Comparison of ENCODE assay signal across 16 cellular contexts in the genomic region with DNA sequence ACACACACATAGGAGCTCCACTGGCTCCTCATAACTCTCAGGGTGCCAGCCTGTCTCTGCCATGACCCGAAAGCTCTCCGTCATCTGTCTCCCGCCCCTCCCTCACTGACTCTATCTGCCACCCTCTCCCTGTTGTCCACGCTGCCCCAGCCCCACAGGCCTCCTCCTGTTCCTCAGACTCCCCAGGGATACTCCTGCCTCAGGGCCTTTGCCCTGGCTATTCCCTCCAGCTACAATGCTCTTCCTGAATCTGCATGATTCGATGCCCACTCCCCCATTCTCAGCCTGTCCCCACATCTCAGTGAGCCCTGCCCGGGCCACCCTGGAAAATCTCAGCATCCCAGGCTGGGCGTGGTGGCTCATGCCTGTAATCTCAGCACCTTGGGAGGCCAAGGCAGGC. TPM values are rescaled to one million over a fixed set of nuclear protein-coding genes. Genes with fewer than 3 reads are reported as not detected.
DNase-seq lines count a peak whose midpoint lies in the region; ATAC-seq and TF ChIP-seq lines count a peak whose summit lies in the region.
"Had no signal": no experiment of that assay in that cellular context is flagged by ENCODE, and none has a peak within 500 bp of the region (broad histone marks: within the 10 kb centered on the region; RNA-seq: fewer than 3 reads in every experiment).

No MANE protein-coding gene starts in this region.

- no peaks in the 10 kb centered on the region for H3K79me1 ChIP-seq in IMR-90 (ENCODE audit: low read depth in 1 of 2, low read length in 2 of 2)

- TF ChIP-seq CTCF in IMR-90 (conservative IDR thresholded peaks at IDR 0.05; ENCODE audit: low read depth, low read length), result no peak
- no peak for TF ChIP-seq CTCF in osteocyte (IDR thresholded peaks at IDR 0.05)

- no peaks in the 10 kb centered on the region for H3K9me3 Mint-ChIP-seq in osteocyte (ENCODE audit: unreplicated experiment)
- H3K9me3 Mint-ChIP-seq: CD4-positive, alpha-beta memory T cell; GM23338; H9 had no signal

- in situ Hi-C loops in IMR-90 (cut with MboI; ENCODE audit: low sequenced_read_pairs), result loop anchor here (10.0 kb wide), 1 partner anchor 169 kb away; no protein-coding TSS in a partner anchor

- ATAC-seq in IMR-90 (ENCODE audit: low read depth), result no peak
- ATAC-seq in esophagus mucosa, result peak; percentile 10
- ATAC-seq in HG02885 (IDR thresholded peaks at IDR 0.05; ENCODE audit: poor library complexity, unreplicated experiment), result no peak
- ATAC-seq: GM23338, HCT116 had no signal

- H3K4me1 Mint-ChIP-seq in osteocyte (ENCODE audit: unreplicated experiment), result peaks cover 21% of the 10 kb centered on the region

- no peak overlapping the region for H4K8ac ChIP-seq in IMR-90 (ENCODE audit: low read depth in 2 of 2, low read length in 2 of 2)

- H3K27me3 Mint-ChIP-seq in osteocyte (ENCODE audit: unreplicated experiment), result no peaks in the 10 kb centered on the region

- H3K18ac ChIP-seq in IMR-90 (ENCODE audit: low read depth, low read length), result no peak overlapping the region

- no TSS peak for BruUV-seq in IMR-90 (replicated peaks; lab: Mats Ljungman, UMichigan)

- no peak overlapping the region for H3K14ac ChIP-seq in IMR-90 (replicated peaks; ENCODE audit: low read depth, low read length)

- H3K9me3 ChIP-seq in IMR-90 (ENCODE audit: control insufficient read depth, insufficient read depth, low read length), result no peaks in the 10 kb centered on the region

- no peak overlapping the region for H3K4me3 ChIP-seq in IMR-90 (ENCODE audit: insufficient read depth, low read depth, low read length)
- H3K4me3 ChIP-seq: GM23338 had no signal

- H2AK9ac ChIP-seq in IMR-90 (replicated peaks; ENCODE audit: low read depth, low read length, poor library complexity), result no peak overlapping the region

- CTCF ChIA-PET in IMR-90 (lab: Yijun Ruan, JAX), result interaction anchor here (1.5 kb wide), 1 partner anchor 17 kb away, joined by 4 read pairs; no protein-coding TSS in a partner anchor

- H3K23ac ChIP-seq in IMR-90 (ENCODE audit: low read depth, low read length), result no peak overlapping the region

- H3K4me1 ChIP-seq in IMR-90 (ENCODE audit: control insufficient read depth, insufficient read depth, low read length), result peaks cover 9% of the 10 kb centered on the region

- no peaks in the 10 kb centered on the region for H3K36me3 ChIP-seq in IMR-90 (ENCODE audit: control insufficient read depth, insufficient read depth, low read length)

- H2BK20ac ChIP-seq in IMR-90 (ENCODE audit: low read depth, low read length), result peak overlapping the region; percentile 91

- dilution Hi-C loops in IMR-90 (cut with HindIII; ENCODE audit: low sequenced_read_pairs, unreplicated experiment), result no loop called here

- H3K4me2 ChIP-seq in IMR-90 (ENCODE audit: low read depth, low read length), result no peak overlapping the region
- H3K4me2 ChIP-seq: GM23338 had no signal

- intact Hi-C loops in IMR-90 (cut with micrococcal nuclease), result loop anchor here (10.0 kb wide), 1 partner anchor 309 kb away; no protein-coding TSS in a partner anchor

- peak overlapping the region; percentile 64; the same call in 1 of the 2 replicates for H3K4ac ChIP-seq in IMR-90 (ENCODE audit: low read depth, low read length)

- H3K27ac Mint-ChIP-seq in osteocyte (ENCODE audit: unreplicated experiment), result peak overlapping the region; percentile 44
- H3K27ac Mint-ChIP-seq: CD4-positive, alpha-beta memory T cell; GM23338; H9 had no signal

- peaks cover 18% of the 10 kb centered on the region; the same call in 1 of the 2 replicates for H3K9me1 ChIP-seq in IMR-90 (ENCODE audit: insufficient read depth, low read length)

- no peak overlapping the region for H4K5ac ChIP-seq in IMR-90 (ENCODE audit: low read depth, low read length)

- H2AFZ ChIP-seq in IMR-90 (replicated peaks; ENCODE audit: low read length, poor library complexity), result no peak overlapping the region
- H2AFZ ChIP-seq: GM23338 had no signal

- DNase-seq in IMR-90 (no peak), osteocyte (ENCODE audit: extremely low spot score, unreplicated experiment) (no peak), activated gamma-delta T cell treated with Interleukin-2 at 50 U/mL for 16 hours (no peak)
- DNase-seq in activated effector memory CD4-positive, alpha-beta T cell treated with Interleukin-2 at 50 U/mL for 16 hours, result no peak
- DNase-seq: C1 segment of cervical spinal cord; Calu3; CD4-positive, alpha-beta memory T cell; COR-L47; DMS53; DMS79 treated with DMSO at 0.1 percent for 48 hours; GF-D8; H9 had no signal

- TF ChIP-seq POLR2A in IMR-90 (IDR thresholded peaks at IDR 0.05; ENCODE audit: low read depth, low read length), result no peak

- WGBS in IMR-90 (ENCODE audit: extremely low coverage in 2 of 2, insufficient read length in 1 of 2), 2 experiments, result 96% methylated on average over 4 of the region's 7 CpGs; no CpG with 5 or more reads in 1 of the 2 experiments

- peak overlapping the region; percentile 96; the same call in 1 of the 2 replicates for H2AK5ac ChIP-seq in IMR-90 (ENCODE audit: low read depth, low read length)

- H3K36me3 Mint-ChIP-seq in osteocyte (ENCODE audit: unreplicated experiment), result no peaks in the 10 kb centered on the region
- H3K36me3 Mint-ChIP-seq: CD4-positive, alpha-beta memory T cell had no signal

- no peak overlapping the region for H2BK5ac ChIP-seq in IMR-90 (ENCODE audit: low read depth, low read length, poor library complexity, severe bottlenecking)

- H3K4me3 Mint-ChIP-seq in osteocyte (ENCODE audit: unreplicated experiment), result no peak overlapping the region
- H3K4me3 Mint-ChIP-seq: CD4-positive, alpha-beta memory T cell; GM23338; H9 had no signal

- H2BK120ac ChIP-seq in IMR-90 (ENCODE audit: low read depth, low read length), result peak overlapping the region; percentile 60; the same call in 1 of the 2 replicates

- POLR2A ChIA-PET in IMR-90 (lab: Charles Lee; ENCODE audit: unreplicated experiment), result no interaction called here

- H4K20me1 ChIP-seq in IMR-90 (ENCODE audit: insufficient read depth, low read length), result no peaks in the 10 kb centered on the region

- H3K27ac ChIP-seq in IMR-90 (ENCODE audit: insufficient read depth, low read length), result no peak overlapping the region

- peak overlapping the region; percentile 89; the same call in 1 of the 3 replicates for H2BK15ac ChIP-seq in IMR-90 (ENCODE audit: low read depth, low read length)

- peaks cover 3% of the 10 kb centered on the region; the same call in 1 of the 2 replicates for H3K27me3 ChIP-seq in IMR-90 (ENCODE audit: control insufficient read depth, insufficient read depth, low read length)

- H3K9ac ChIP-seq in IMR-90 (ENCODE audit: low read depth, low read length), result no peak overlapping the region

- no peak overlapping the region for H3K56ac ChIP-seq in IMR-90 (ENCODE audit: extremely low read depth, insufficient read depth, low read length)

- no peak for TF ChIP-seq RAD21 in IMR-90 (IDR thresholded peaks at IDR 0.05; ENCODE audit: low read length)

- no peak overlapping the region; the same call in 1 of the 2 replicates for H4K91ac ChIP-seq in IMR-90 (ENCODE audit: insufficient read depth, low read depth, low read length)

TF ChIP-seq in IMR-90, 13 proteins besides CTCF, POLR2A, EP300 and RAD21:
- TF ChIP-seq, protein P1, sequence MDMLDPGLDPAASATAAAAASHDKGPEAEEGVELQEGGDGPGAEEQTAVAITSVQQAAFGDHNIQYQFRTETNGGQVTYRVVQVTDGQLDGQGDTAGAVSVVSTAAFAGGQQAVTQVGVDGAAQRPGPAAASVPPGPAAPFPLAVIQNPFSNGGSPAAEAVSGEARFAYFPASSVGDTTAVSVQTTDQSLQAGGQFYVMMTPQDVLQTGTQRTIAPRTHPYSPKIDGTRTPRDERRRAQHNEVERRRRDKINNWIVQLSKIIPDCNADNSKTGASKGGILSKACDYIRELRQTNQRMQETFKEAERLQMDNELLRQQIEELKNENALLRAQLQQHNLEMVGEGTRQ (IDR thresholded peaks at IDR 0.05; ENCODE audit: low read depth, low read length), result no peak
- TF ChIP-seq CHD1 (IDR thresholded peaks at IDR 0.05; ENCODE audit: low read depth, low read length) (no peak), FOS (IDR thresholded peaks at IDR 0.05; ENCODE audit: low read depth, low read length) (no peak), CEBPB (IDR thresholded peaks at IDR 0.05; ENCODE audit: low read depth, low read length) (no peak), MAZ (IDR thresholded peaks at IDR 0.05; ENCODE audit: borderline replicate concordance, low read depth, low read length) (no peak), MAFK (IDR thresholded peaks at IDR 0.05; ENCODE audit: low read depth, low read length) (no peak), NFE2L2 (IDR thresholded peaks at IDR 0.05; ENCODE audit: low read depth, low read length) (no peak), RFX5 (IDR thresholded peaks at IDR 0.05; ENCODE audit: low read depth, low read length) (no peak), BHLHE40 (IDR thresholded peaks at IDR 0.05; ENCODE audit: low read depth, low read length) (no peak), MXI1 (IDR thresholded peaks at IDR 0.05; ENCODE audit: borderline replicate concordance, low read depth, low read length) (no peak), SMC3 (IDR thresholded peaks at IDR 0.05; ENCODE audit: low read depth, low read length) (no peak), RCOR1 (IDR thresholded peaks at IDR 0.05; ENCODE audit: insufficient replicate concordance, low read length) (no peak)
- TF ChIP-seq, protein P2, sequence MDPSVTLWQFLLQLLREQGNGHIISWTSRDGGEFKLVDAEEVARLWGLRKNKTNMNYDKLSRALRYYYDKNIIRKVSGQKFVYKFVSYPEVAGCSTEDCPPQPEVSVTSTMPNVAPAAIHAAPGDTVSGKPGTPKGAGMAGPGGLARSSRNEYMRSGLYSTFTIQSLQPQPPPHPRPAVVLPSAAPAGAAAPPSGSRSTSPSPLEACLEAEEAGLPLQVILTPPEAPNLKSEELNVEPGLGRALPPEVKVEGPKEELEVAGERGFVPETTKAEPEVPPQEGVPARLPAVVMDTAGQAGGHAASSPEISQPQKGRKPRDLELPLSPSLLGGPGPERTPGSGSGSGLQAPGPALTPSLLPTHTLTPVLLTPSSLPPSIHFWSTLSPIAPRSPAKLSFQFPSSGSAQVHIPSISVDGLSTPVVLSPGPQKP (IDR thresholded peaks at IDR 0.05; ENCODE audit: borderline replicate concordance, low read depth, low read length), result no peak
TF ChIP-seq in IMR-90: peak in this region for 0.

RNA-seq across cellular contexts. Expression of gene DNAJC11, which starts 24.6 kb away (rescaled TPM):
- 38.7 and 41.7 TPM in 2 replicates for total RNA-seq in IMR-90 (2012; rRNA removed)
- 47.8 and 48.5 TPM in 2 replicates for polyA plus RNA-seq in IMR-90 (2012; rRNA removed)
- 26.3 and 27.7 TPM in 2 replicates for polyA plus RNA-seq in IMR-90 (2012; cell fraction: cytosol; rRNA removed)
- polyA plus RNA-seq in IMR-90 (2012; cell fraction: nucleus; rRNA removed; ENCODE audit: low replicate concordance), result 81.9 and 90.2 TPM in 2 replicates
- 41.5 TPM for total RNA-seq in esophagus mucosa
- 52.9 and 58.7 TPM in 2 replicates for total RNA-seq in osteocyte

RNA-seq across cellular contexts. Expression of gene CAMTA1, which starts 59.0 kb away (rescaled TPM):
- total RNA-seq in IMR-90 (2012; rRNA removed), result 35.5 and 65.3 TPM in 2 replicates
- polyA plus RNA-seq in IMR-90 (2012; rRNA removed), result 52.0 and 74.3 TPM in 2 replicates
- polyA plus RNA-seq in IMR-90 (2012; cell fraction: cytosol; rRNA removed), result 41.7 and 81.6 TPM in 2 replicates
- 8.2 and 38.2 TPM in 2 replicates for polyA plus RNA-seq in IMR-90 (2012; cell fraction: nucleus; rRNA removed; ENCODE audit: low replicate concordance)
- total RNA-seq in esophagus mucosa, result 34.4 TPM
- total RNA-seq in osteocyte, result 68.1 and 81.6 TPM in 2 replicates
